1 cellular context compared by ENCODE assay signal in the genomic region with DNA sequence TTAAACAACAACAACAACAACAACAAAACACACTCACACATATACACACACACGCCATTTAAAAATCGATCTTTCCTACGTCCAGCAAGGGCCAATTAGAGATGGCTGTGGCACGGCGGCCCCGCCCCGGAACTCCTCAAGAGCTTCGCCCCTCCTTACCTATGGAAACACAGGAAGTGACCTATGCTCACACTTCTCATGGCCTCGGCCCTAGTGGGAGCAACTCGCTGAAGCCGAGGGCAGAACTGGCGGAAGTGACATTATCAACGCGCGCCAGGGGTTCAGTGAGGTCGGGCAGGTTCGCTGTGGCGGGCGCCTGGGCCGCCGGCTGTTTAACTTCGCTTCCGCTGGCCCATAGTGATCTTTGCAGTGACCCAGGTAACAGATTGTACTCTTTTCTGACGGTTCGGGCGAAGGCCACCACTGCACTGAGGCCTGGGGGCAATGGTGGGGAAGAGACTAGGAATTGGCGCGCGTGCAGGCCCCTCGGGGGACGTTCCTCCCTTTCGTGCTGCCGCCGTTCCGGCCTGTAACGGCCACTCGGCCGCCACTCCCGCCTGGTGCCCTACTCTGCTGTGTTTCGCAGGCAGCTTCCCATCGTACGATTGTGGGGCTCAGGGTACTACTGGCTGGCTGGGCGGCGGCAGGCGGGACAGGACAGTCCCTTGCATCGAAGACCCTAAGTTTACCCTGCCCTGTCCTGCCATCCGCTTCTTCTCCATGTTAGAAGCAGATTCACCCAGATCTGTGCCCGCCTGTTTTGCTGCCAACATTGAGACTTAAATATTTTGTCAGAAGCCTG.
TF ChIP-seq lines count a peak whose summit lies in the region.

A gene (plus strand): TSS at position 284 of the 802 bp plus-strand sequence. CDS start 2,661 bp downstream, outside the sequence.

TF ChIP-seq in HepG2, 621 proteins besides CTCF, POLR2A, EP300 and RAD21 (continued from another document and continues in another):
- TF ChIP-seq, protein P1, sequence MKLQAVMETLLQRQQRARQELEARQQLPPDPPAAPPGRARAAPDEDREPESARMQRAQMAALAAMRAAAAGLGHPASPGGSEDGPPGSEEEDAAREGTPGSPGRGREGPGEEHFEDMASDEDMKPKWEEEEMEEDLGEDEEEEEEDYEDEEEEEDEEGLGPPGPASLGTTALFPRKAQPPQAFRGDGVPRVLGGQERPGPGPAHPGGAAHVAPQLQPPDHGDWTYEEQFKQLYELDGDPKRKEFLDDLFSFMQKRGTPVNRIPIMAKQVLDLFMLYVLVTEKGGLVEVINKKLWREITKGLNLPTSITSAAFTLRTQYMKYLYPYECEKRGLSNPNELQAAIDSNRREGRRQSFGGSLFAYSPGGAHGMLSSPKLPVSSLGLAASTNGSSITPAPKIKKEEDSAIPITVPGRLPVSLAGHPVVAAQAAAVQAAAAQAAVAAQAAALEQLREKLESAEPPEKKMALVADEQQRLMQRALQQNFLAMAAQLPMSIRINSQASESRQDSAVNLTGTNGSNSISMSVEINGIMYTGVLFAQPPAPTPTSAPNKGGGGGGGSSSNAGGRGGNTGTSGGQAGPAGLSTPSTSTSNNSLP (IDR thresholded peaks at IDR 0.05; ENCODE audit: low read depth, low read length), result no peak
- TF ChIP-seq, protein P2, sequence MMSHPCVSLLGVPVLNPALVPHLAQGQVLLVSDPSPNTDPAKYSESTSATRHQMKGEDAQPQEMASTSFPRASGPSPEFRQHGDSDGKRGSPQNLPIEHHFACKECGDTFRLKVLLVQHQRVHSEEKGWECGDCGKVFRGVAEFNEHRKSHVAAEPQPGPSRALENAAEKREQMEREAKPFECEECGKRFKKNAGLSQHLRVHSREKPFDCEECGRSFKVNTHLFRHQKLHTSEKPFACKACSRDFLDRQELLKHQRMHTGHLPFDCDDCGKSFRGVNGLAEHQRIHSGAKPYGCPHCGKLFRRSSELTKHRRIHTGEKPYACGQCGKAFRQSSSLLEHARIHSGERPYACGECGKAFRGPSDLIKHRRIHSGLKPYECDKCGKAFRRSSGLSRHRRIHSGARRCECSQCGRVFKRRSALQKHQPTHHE (CRISPR knock-in tag; IDR thresholded peaks at IDR 0.05; ENCODE audit: borderline replicate concordance), result no peak
- no peak for TF ChIP-seq CCDC6 (CRISPR knock-in tag; IDR thresholded peaks at IDR 0.05)
- no peak for TF ChIP-seq POLR2AphosphoS2 (IDR thresholded peaks at IDR 0.05; ENCODE audit: low read depth, low read length)
- TF ChIP-seq, protein P3, sequence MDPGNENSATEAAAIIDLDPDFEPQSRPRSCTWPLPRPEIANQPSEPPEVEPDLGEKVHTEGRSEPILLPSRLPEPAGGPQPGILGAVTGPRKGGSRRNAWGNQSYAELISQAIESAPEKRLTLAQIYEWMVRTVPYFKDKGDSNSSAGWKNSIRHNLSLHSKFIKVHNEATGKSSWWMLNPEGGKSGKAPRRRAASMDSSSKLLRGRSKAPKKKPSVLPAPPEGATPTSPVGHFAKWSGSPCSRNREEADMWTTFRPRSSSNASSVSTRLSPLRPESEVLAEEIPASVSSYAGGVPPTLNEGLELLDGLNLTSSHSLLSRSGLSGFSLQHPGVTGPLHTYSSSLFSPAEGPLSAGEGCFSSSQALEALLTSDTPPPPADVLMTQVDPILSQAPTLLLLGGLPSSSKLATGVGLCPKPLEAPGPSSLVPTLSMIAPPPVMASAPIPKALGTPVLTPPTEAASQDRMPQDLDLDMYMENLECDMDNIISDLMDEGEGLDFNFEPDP (CRISPR knock-in tag; conservative IDR thresholded peaks at IDR 0.05), result peak; percentile 97; the same call in 1 of the 2 replicates
- TF ChIP-seq WIZ (CRISPR knock-in tag; IDR thresholded peaks at IDR 0.05), result no peak
- TF ChIP-seq, protein P4, sequence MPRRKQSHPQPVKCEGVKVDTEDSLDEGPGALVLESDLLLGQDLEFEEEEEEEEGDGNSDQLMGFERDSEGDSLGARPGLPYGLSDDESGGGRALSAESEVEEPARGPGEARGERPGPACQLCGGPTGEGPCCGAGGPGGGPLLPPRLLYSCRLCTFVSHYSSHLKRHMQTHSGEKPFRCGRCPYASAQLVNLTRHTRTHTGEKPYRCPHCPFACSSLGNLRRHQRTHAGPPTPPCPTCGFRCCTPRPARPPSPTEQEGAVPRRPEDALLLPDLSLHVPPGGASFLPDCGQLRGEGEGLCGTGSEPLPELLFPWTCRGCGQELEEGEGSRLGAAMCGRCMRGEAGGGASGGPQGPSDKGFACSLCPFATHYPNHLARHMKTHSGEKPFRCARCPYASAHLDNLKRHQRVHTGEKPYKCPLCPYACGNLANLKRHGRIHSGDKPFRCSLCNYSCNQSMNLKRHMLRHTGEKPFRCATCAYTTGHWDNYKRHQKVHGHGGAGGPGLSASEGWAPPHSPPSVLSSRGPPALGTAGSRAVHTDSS (CRISPR knock-in tag; conservative IDR thresholded peaks at IDR 0.05), result peak; percentile 77; the same call in 1 of the 2 replicates
- peak; percentile 71 for TF ChIP-seq TARDBP (CRISPR knock-in tag; IDR thresholded peaks at IDR 0.05)
- peak; percentile 93 for TF ChIP-seq YEATS4 (CRISPR knock-in tag; IDR thresholded peaks at IDR 0.05; ENCODE audit: borderline replicate concordance)
- peak; percentile 99 for TF ChIP-seq ELF1 (CRISPR knock-in tag; IDR thresholded peaks at IDR 0.05)
- no peak; the same call in 1 of the 2 replicates for TF ChIP-seq ZNF589 (CRISPR knock-in tag; conservative IDR thresholded peaks at IDR 0.05)
- peak; percentile 89; the same call in 1 of the 2 replicates for TF ChIP-seq ZNF468 (CRISPR knock-in tag; IDR thresholded peaks at IDR 0.05)
- no peak for TF ChIP-seq XBP1 (CRISPR knock-in tag; IDR thresholded peaks at IDR 0.05)
- peak; percentile 95; the same call in 2 of the 3 replicates for TF ChIP-seq MXI1 (IDR thresholded peaks at IDR 0.05; ENCODE audit: borderline replicate concordance, low read depth, low read length)
- TF ChIP-seq, protein P5, sequence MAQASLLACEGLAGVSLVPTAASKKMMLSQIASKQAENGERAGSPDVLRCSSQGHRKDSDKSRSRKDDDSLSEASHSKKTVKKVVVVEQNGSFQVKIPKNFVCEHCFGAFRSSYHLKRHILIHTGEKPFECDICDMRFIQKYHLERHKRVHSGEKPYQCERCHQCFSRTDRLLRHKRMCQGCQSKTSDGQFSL (CRISPR knock-in tag; IDR thresholded peaks at IDR 0.05), result no peak; the same call in 1 of the 2 replicates
- peak; percentile 92 for TF ChIP-seq SMAD3 (CRISPR knock-in tag; IDR thresholded peaks at IDR 0.05)
- TF ChIP-seq FOSL2 (CRISPR knock-in tag; IDR thresholded peaks at IDR 0.05), result peak; percentile 72
- peak; percentile 45; the same call in 1 of the 2 replicates for TF ChIP-seq ZBTB7B (CRISPR knock-in tag; IDR thresholded peaks at IDR 0.05)
- TF ChIP-seq, protein P6, sequence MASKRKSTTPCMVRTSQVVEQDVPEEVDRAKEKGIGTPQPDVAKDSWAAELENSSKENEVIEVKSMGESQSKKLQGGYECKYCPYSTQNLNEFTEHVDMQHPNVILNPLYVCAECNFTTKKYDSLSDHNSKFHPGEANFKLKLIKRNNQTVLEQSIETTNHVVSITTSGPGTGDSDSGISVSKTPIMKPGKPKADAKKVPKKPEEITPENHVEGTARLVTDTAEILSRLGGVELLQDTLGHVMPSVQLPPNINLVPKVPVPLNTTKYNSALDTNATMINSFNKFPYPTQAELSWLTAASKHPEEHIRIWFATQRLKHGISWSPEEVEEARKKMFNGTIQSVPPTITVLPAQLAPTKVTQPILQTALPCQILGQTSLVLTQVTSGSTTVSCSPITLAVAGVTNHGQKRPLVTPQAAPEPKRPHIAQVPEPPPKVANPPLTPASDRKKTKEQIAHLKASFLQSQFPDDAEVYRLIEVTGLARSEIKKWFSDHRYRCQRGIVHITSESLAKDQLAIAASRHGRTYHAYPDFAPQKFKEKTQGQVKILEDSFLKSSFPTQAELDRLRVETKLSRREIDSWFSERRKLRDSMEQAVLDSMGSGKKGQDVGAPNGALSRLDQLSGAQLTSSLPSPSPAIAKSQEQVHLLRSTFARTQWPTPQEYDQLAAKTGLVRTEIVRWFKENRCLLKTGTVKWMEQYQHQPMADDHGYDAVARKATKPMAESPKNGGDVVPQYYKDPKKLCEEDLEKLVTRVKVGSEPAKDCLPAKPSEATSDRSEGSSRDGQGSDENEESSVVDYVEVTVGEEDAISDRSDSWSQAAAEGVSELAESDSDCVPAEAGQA (IDR thresholded peaks at IDR 0.05; ENCODE audit: low read depth), result peak; percentile 99
- TF ChIP-seq, protein P6 (CRISPR knock-in tag; IDR thresholded peaks at IDR 0.05; ENCODE audit: borderline replicate concordance), result no peak
- TF ChIP-seq, protein P7, sequence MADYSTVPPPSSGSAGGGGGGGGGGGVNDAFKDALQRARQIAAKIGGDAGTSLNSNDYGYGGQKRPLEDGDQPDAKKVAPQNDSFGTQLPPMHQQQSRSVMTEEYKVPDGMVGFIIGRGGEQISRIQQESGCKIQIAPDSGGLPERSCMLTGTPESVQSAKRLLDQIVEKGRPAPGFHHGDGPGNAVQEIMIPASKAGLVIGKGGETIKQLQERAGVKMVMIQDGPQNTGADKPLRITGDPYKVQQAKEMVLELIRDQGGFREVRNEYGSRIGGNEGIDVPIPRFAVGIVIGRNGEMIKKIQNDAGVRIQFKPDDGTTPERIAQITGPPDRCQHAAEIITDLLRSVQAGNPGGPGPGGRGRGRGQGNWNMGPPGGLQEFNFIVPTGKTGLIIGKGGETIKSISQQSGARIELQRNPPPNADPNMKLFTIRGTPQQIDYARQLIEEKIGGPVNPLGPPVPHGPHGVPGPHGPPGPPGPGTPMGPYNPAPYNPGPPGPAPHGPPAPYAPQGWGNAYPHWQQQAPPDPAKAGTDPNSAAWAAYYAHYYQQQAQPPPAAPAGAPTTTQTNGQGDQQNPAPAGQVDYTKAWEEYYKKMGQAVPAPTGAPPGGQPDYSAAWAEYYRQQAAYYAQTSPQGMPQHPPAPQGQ (CRISPR knock-in tag; IDR thresholded peaks at IDR 0.05; ENCODE audit: borderline replicate concordance), result peak; percentile 92; the same call in 1 of the 2 replicates
- no peak for TF ChIP-seq ZNF383 (CRISPR knock-in tag; IDR thresholded peaks at IDR 0.05; ENCODE audit: borderline replicate concordance)
- no peak for TF ChIP-seq HNRNPH1 (optimal IDR thresholded peaks at IDR 0.05; ENCODE audit: low read depth, low read length)
- TF ChIP-seq ZSCAN22 (CRISPR knock-in tag; IDR thresholded peaks at IDR 0.05), result no peak
- TF ChIP-seq RXRA (CRISPR knock-in tag; IDR thresholded peaks at IDR 0.05), result peak; percentile 99
- TF ChIP-seq GATAD2A (CRISPR knock-in tag; IDR thresholded peaks at IDR 0.05), result no peak
- peak; percentile 85 for TF ChIP-seq SALL1 (CRISPR knock-in tag; IDR thresholded peaks at IDR 0.05)
- no peak for TF ChIP-seq ZNF816 (CRISPR knock-in tag; IDR thresholded peaks at IDR 0.05; ENCODE audit: borderline replicate concordance)
- peak; percentile 8; the same call in 1 of the 2 replicates for TF ChIP-seq ZNF619 (CRISPR knock-in tag; IDR thresholded peaks at IDR 0.05)
- TF ChIP-seq, protein P8, sequence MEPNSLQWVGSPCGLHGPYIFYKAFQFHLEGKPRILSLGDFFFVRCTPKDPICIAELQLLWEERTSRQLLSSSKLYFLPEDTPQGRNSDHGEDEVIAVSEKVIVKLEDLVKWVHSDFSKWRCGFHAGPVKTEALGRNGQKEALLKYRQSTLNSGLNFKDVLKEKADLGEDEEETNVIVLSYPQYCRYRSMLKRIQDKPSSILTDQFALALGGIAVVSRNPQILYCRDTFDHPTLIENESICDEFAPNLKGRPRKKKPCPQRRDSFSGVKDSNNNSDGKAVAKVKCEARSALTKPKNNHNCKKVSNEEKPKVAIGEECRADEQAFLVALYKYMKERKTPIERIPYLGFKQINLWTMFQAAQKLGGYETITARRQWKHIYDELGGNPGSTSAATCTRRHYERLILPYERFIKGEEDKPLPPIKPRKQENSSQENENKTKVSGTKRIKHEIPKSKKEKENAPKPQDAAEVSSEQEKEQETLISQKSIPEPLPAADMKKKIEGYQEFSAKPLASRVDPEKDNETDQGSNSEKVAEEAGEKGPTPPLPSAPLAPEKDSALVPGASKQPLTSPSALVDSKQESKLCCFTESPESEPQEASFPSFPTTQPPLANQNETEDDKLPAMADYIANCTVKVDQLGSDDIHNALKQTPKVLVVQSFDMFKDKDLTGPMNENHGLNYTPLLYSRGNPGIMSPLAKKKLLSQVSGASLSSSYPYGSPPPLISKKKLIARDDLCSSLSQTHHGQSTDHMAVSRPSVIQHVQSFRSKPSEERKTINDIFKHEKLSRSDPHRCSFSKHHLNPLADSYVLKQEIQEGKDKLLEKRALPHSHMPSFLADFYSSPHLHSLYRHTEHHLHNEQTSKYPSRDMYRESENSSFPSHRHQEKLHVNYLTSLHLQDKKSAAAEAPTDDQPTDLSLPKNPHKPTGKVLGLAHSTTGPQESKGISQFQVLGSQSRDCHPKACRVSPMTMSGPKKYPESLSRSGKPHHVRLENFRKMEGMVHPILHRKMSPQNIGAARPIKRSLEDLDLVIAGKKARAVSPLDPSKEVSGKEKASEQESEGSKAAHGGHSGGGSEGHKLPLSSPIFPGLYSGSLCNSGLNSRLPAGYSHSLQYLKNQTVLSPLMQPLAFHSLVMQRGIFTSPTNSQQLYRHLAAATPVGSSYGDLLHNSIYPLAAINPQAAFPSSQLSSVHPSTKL (CRISPR knock-in tag; IDR thresholded peaks at IDR 0.05), result peak; percentile 64; the same call in 1 of the 2 replicates
- no peak for TF ChIP-seq RFX1 (IDR thresholded peaks at IDR 0.05)
- TF ChIP-seq, protein P9, sequence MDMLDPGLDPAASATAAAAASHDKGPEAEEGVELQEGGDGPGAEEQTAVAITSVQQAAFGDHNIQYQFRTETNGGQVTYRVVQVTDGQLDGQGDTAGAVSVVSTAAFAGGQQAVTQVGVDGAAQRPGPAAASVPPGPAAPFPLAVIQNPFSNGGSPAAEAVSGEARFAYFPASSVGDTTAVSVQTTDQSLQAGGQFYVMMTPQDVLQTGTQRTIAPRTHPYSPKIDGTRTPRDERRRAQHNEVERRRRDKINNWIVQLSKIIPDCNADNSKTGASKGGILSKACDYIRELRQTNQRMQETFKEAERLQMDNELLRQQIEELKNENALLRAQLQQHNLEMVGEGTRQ (IDR thresholded peaks at IDR 0.05; ENCODE audit: low read depth, low read length), result no peak
- TF ChIP-seq, protein P9 (CRISPR knock-in tag; IDR thresholded peaks at IDR 0.05; ENCODE audit: borderline replicate concordance), result peak; percentile 8; the same call in 1 of the 2 replicates
- peak; percentile 62; the same call in 1 of the 2 replicates for TF ChIP-seq HOXD1 (CRISPR knock-in tag; IDR thresholded peaks at IDR 0.05)
